In the genomic region with DNA sequence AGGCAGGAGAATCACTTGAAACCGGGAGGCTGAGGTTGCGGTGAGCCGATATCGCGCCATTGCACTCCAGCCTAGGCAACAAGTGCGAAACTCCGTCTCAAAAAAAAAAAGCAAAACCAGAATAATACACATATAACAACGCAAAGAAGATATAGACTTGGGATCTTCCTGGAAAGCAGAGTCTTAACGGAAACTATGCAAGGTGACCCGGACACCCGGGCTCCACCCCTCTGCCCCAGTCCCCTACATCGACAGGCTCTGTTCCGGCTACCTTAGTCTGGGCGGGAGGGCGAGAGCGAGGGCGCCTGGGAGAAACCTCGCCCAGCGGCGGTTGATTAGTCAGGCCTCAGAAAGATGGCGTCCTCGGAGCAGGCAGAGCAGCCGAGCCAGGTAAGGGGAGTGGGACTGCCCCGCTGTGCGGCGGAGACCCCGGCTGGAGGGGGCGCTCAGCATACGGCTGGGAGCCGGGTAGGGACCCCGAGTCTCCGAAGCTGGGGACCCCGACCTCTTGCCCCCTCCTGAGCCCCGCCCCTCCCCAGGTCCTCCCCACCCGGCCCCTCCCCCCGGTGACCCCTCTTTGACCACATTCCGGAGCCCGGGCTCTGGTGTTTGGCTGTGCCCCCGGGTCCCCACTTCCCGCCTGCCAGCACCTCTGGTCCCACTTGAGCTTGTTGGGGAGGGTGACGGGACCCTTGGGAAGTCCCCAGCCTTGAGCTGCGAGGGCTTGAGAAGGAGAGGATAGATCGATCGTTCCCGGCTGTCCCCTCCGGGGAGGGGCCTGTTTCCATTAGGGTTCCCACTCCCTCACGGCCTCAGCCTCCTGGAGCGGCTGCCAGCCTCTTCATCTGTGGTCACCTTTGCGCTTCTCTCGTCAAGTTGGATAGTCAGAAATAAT, we compare ENCODE assay signal across 8 cellular contexts. TPM values are rescaled to one million over a fixed set of nuclear protein-coding genes. Genes with fewer than 3 reads are reported as not detected.
DNase-seq lines count a peak whose midpoint lies in the region; ATAC-seq lines count a peak whose summit lies in the region.

A gene with protein sequence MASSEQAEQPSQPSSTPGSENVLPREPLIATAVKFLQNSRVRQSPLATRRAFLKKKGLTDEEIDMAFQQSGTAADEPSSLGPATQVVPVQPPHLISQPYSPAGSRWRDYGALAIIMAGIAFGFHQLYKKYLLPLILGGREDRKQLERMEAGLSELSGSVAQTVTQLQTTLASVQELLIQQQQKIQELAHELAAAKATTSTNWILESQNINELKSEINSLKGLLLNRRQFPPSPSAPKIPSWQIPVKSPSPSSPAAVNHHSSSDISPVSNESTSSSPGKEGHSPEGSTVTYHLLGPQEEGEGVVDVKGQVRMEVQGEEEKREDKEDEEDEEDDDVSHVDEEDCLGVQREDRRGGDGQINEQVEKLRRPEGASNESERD (plus strand): TSS at position 338 of the 895 bp plus-strand sequence. CDS start 17 bp downstream, at position 355.

- H3K27me3 ChIP-seq in CD4-positive, CD25-positive, alpha-beta regulatory T cell (ENCODE audit: control insufficient read depth, insufficient read depth, low read length) = no peaks in the 10 kb centered on the region
- no peaks in the 10 kb centered on the region for H3K27me3 ChIP-seq in NT2/D1 (ENCODE audit: insufficient read depth, insufficient read length)

- in situ Hi-C loops in endometrial microvascular endothelial cells (cut with HindIII; ENCODE audit: inconsistent ontology term, low pct_unique_long_range_greater_than_20kb, low sequenced_read_pairs) = no loop called here

- no peaks in the 10 kb centered on the region for H3K27me3 Mint-ChIP-seq in CD4-positive, CD25-positive, alpha-beta regulatory T cell
- H3K27me3 Mint-ChIP-seq in activated CD8-positive, alpha-beta memory T cell treated with anti-CD3 and anti-CD28 coated beads, Interleukin-2, amount 10 ng/mL, durations not matched to agents 7 days and 5 days = no peaks in the 10 kb centered on the region

- H3K4me1 ChIP-seq in CD4-positive, CD25-positive, alpha-beta regulatory T cell (ENCODE audit: control insufficient read depth, insufficient read depth, low read length, poor library complexity, severe bottlenecking) = peaks cover 36% of the 10 kb centered on the region
- no peaks in the 10 kb centered on the region for H3K4me1 ChIP-seq in NT2/D1 (ENCODE audit: insufficient read depth, insufficient read length)

- H3K27ac ChIP-seq in CD4-positive, CD25-positive, alpha-beta regulatory T cell (ENCODE audit: insufficient read depth, low read length, poor library complexity, severe bottlenecking) = peak within 1 kb of the TSS; percentile 84

- H3K36me3 ChIP-seq in CD4-positive, CD25-positive, alpha-beta regulatory T cell (ENCODE audit: control insufficient read depth, insufficient read depth, low read length) = no peaks in the 10 kb centered on the region
- H3K36me3 ChIP-seq in NT2/D1 (ENCODE audit: insufficient read depth, insufficient read length, low read length) = peaks cover 17% of the 10 kb centered on the region

- ATAC-seq in CD4-positive, CD25-positive, alpha-beta regulatory T cell (ENCODE audit: low read depth in 2 of 2) = peak; percentile 81 to 86
- ATAC-seq in GM19455 (IDR thresholded peaks at IDR 0.05; ENCODE audit: unreplicated experiment) = peak; percentile 50
- peak; percentile 87 for ATAC-seq in activated CD8-positive, alpha-beta memory T cell treated with anti-CD3 and anti-CD28 coated beads, Interleukin-2, amount 10 ng/mL, durations not matched to agents 7 days and 5 days

- H3K9me3 Mint-ChIP-seq in CD4-positive, CD25-positive, alpha-beta regulatory T cell = no peaks in the 10 kb centered on the region
- no peaks in the 10 kb centered on the region for H3K9me3 Mint-ChIP-seq in activated CD8-positive, alpha-beta memory T cell treated with anti-CD3 and anti-CD28 coated beads, Interleukin-2, amount 10 ng/mL, durations not matched to agents 7 days and 5 days (ENCODE audit: low read depth)

- H3K4me3 Mint-ChIP-seq in CD4-positive, CD25-positive, alpha-beta regulatory T cell = peak within 1 kb of the TSS; percentile 92 to 99 (median 94)
- H3K4me3 Mint-ChIP-seq in activated CD8-positive, alpha-beta memory T cell treated with anti-CD3 and anti-CD28 coated beads, Interleukin-2, amount 10 ng/mL, durations not matched to agents 7 days and 5 days = peak within 1 kb of the TSS; percentile 87

- no peaks in the 10 kb centered on the region for H3K36me3 Mint-ChIP-seq in CD4-positive, CD25-positive, alpha-beta regulatory T cell
- no peaks in the 10 kb centered on the region for H3K36me3 Mint-ChIP-seq in activated CD8-positive, alpha-beta memory T cell treated with anti-CD3 and anti-CD28 coated beads, Interleukin-2, amount 10 ng/mL, durations not matched to agents 7 days and 5 days

- H3K4me3 ChIP-seq in CD4-positive, CD25-positive, alpha-beta regulatory T cell (ENCODE audit: low read depth, low read length) = peak within 1 kb of the TSS; percentile 83
- H3K4me3 ChIP-seq in NT2/D1 (ENCODE audit: insufficient read length, low read depth) = peak within 1 kb of the TSS; percentile 86

- H3K9me3 ChIP-seq in CD4-positive, CD25-positive, alpha-beta regulatory T cell (ENCODE audit: control insufficient read depth in 2 of 2, low read length in 2 of 2) = no peaks in the 10 kb centered on the region
- H3K9me3 ChIP-seq in NT2/D1 (ENCODE audit: insufficient read depth, low read length) = no peaks in the 10 kb centered on the region

- H3K9ac ChIP-seq in NT2/D1 (ENCODE audit: insufficient read length, low read depth) = peak within 1 kb of the TSS; percentile 95

- peaks cover 16 to 65% (median 38%) of the 10 kb centered on the region in 4 donors for H3K4me1 Mint-ChIP-seq in CD4-positive, CD25-positive, alpha-beta regulatory T cell
- H3K4me1 Mint-ChIP-seq in activated CD8-positive, alpha-beta memory T cell treated with anti-CD3 and anti-CD28 coated beads, Interleukin-2, amount 10 ng/mL, durations not matched to agents 7 days and 5 days = peaks cover 50% of the 10 kb centered on the region

- peak within 1 kb of the TSS; percentile 87 to 95 (median 93) for H3K27ac Mint-ChIP-seq in CD4-positive, CD25-positive, alpha-beta regulatory T cell
- peak within 1 kb of the TSS; percentile 85 for H3K27ac Mint-ChIP-seq in activated CD8-positive, alpha-beta memory T cell treated with anti-CD3 and anti-CD28 coated beads, Interleukin-2, amount 10 ng/mL, durations not matched to agents 7 days and 5 days

- CTCF ChIA-PET in activated CD8-positive, alpha-beta memory T cell treated with anti-CD3 and anti-CD28 coated beads, Interleukin-2, amount 10 ng/mL, durations not matched to agents 7 days and 5 days (lab: Charles Lee) = interaction anchor here (0.8 to 2.5 kb wide), 5 partner anchors 19 to 265 kb away, joined by 3 to 21 read pairs (median 5); partner anchors contain the start of genes CENPS and KIF1B

- peak; percentile 77 to 93 (median 80) for DNase-seq in CD4-positive, CD25-positive, alpha-beta regulatory T cell
- peak; percentile 84 for DNase-seq in HT1080 (ENCODE audit: low read depth)
- DNase-seq in NT2/D1 (ENCODE audit: low read depth, low spot score) = peak; percentile 71
- DNase-seq in activated CD8-positive, alpha-beta memory T cell treated with anti-CD3 and anti-CD28 coated beads, Interleukin-2, amount 10 ng/mL, durations not matched to agents 7 days and 5 days = peak; percentile 95
- peak; percentile 95 for DNase-seq in mesenteric fat pad (ENCODE audit: low spot score)
- peak; percentile 67 for DNase-seq in stimulated activated CD8-positive, alpha-beta memory T cell treated with anti-CD3 and anti-CD28 coated beads, Interleukin-15, amount 100 ng/mL, for 1 hour (ENCODE audit: low read depth)

RNA-seq across cellular contexts. Expression of the gene that starts here (rescaled TPM):
- 22.4 TPM for total RNA-seq in CD4-positive, CD25-positive, alpha-beta regulatory T cell
- 1 to 10 TPM; 3.5 to 5.2 (median 4.4) TPM for polyA plus RNA-seq in CD4-positive, CD25-positive, alpha-beta regulatory T cell
- total RNA-seq in HT1080 (2014; rRNA removed; shearing (Covaris generic)) = 17.7 and 20.4 TPM in 2 replicates
- 9.0 and 11.5 TPM in 2 replicates for polyA plus RNA-seq in HT1080 (2015; cell fraction: cytosol; rRNA removed)
- polyA plus RNA-seq in HT1080 (2015; cell fraction: nucleus; rRNA removed) = 13.6 and 15.3 TPM in 2 replicates
- total RNA-seq in activated CD8-positive, alpha-beta memory T cell treated with anti-CD3 and anti-CD28 coated beads, Interleukin-2, amount 10 ng/mL, durations not matched to agents 7 days and 5 days = 10 to 100 TPM; 24.4 to 27.5 TPM
- 28.6 TPM for total RNA-seq in endometrial microvascular endothelial cells (ENCODE audit: inconsistent ontology term)
- 35.4 TPM for total RNA-seq in mesenteric fat pad

Comparison
In these comparisons a context has a peak if more than half of its experiments do, and no peak if none do; other contexts are left out.
1. Peak in every context shown above with its lines: DNase-seq, ATAC-seq, H3K4me3 ChIP-seq and H3K27ac ChIP-seq.